In genomic region chr11:60594998-60595637, GRCh38 we compare ENCODE assay signal across 22 cellular contexts.
DNase-seq lines count a peak whose midpoint lies in the region; ATAC-seq, FAIRE-seq and TF ChIP-seq lines count a peak whose summit lies in the region.
"Had no signal": no experiment of that assay in that cellular context is flagged by ENCODE, and none has a peak within 500 bp of the region (broad histone marks: within the 10 kb centered on the region; RNA-seq: fewer than 3 reads in every experiment).

No MANE protein-coding gene starts in this region.

- no peak overlapping the region for H3K4me3 ChIP-seq in bronchial epithelial cell (ENCODE audit: low read depth, low read length)
- no peak overlapping the region for H3K4me3 ChIP-seq in neural progenitor cell
- H3K4me3 ChIP-seq: K562 had no signal

- H3K79me2 ChIP-seq in neural progenitor cell (ENCODE audit: low read depth) = no peaks in the 10 kb centered on the region

- no peaks in the 10 kb centered on the region for H3K36me3 ChIP-seq in bronchial epithelial cell (ENCODE audit: control insufficient read depth, insufficient read depth, low read length)
- no peaks in the 10 kb centered on the region for H3K36me3 ChIP-seq in neural progenitor cell

- peak; percentile 13 for DNase-seq in Ammon's horn (ENCODE audit: low spot score)
- peak; percentile 15 for DNase-seq in NCI-H226
- DNase-seq in bronchial epithelial cell (ENCODE audit: low read depth) = no peak
- peak; percentile 2 for DNase-seq in neural progenitor cell (ENCODE audit: low spot score)
- DNase-seq in retina = no peak
- DNase-seq in GF-D8 (lab: John Stamatoyannopoulos, UW) = no peak
- no peak for DNase-seq in SHP77 treated with DMSO at 0.1 percent for 48 hours (lab: John Stamatoyannopoulos, UW)
- no peak for DNase-seq in left ventricle myocardium superior
- DNase-seq: COR-L47, DMS79, NCI-H1092, NCI-H1694, NCI-H2107, NCI-H345, NCI-H69, SHP77 had no signal

- no peak overlapping the region for H3K27ac Mint-ChIP-seq in neural progenitor cell

- no peaks in the 10 kb centered on the region for H3K4me1 Mint-ChIP-seq in neural progenitor cell

- H3K9me3 ChIP-seq in neural progenitor cell (ENCODE audit: low read depth) = peaks cover 4% of the 10 kb centered on the region

- H3K27me3 ChIP-seq in bronchial epithelial cell (ENCODE audit: control insufficient read depth, insufficient read depth, low read length) (no peaks in the 10 kb centered on the region), neural progenitor cell (no peaks in the 10 kb centered on the region)

- ATAC-seq in left ventricle myocardium superior = no peak
- ATAC-seq: K562 had no signal

- H3K36me3 Mint-ChIP-seq in neural progenitor cell = no peaks in the 10 kb centered on the region

- H3K9ac ChIP-seq in neural progenitor cell = no peak overlapping the region

- TF ChIP-seq CTCF in bronchial epithelial cell (IDR thresholded peaks at IDR 0.05; ENCODE audit: insufficient read depth, low read length, severe bottlenecking) = no peak
- no peak for TF ChIP-seq CTCF in neural progenitor cell (IDR thresholded peaks at IDR 0.05)

- intact Hi-C loops in left ventricle myocardium superior (cut with micrococcal nuclease) = no loop called here

- no peak overlapping the region for H3K27ac ChIP-seq in neural progenitor cell
- H3K27ac ChIP-seq: C4-2B, HL-60 had no signal

- no peak overlapping the region for H3K4me2 ChIP-seq in neural progenitor cell

- no peaks in the 10 kb centered on the region for H3F3A ChIP-seq in neural progenitor cell (ENCODE audit: low read depth)

- H3K27me3 Mint-ChIP-seq in neural progenitor cell (ENCODE audit: insufficient read depth, low read depth) = no peaks in the 10 kb centered on the region

- no peaks in the 10 kb centered on the region for H3K4me1 ChIP-seq in neural progenitor cell

- H3K4me3 Mint-ChIP-seq in neural progenitor cell = no peak overlapping the region

- no peaks in the 10 kb centered on the region for H4K20me1 ChIP-seq in neural progenitor cell (ENCODE audit: low read depth)

- peak; percentile 66 for FAIRE-seq in bronchial epithelial cell (lab: Jason Lieb, UNC)
- FAIRE-seq: G401.6, H54, K562, RCC 7860 had no signal

- peaks cover 4% of the 10 kb centered on the region for H3K9me3 Mint-ChIP-seq in neural progenitor cell

- peak overlapping the region; percentile 15 for H2AFZ ChIP-seq in neural progenitor cell (replicated peaks)

Comparison
In these comparisons a context has a peak if more than half of its experiments do, and no peak if none do; other contexts are left out.
1. DNase-seq: peak in Ammon's horn (single experiment), NCI-H226 (single experiment) and neural progenitor cell (single experiment); none in bronchial epithelial cell (single experiment), retina (single experiment), GF-D8 (single experiment), SHP77 treated with DMSO at 0.1 percent for 48 hours (single experiment) and left ventricle myocardium superior (single experiment).